14 cellular contexts compared by ENCODE assay signal in the genomic region with DNA sequence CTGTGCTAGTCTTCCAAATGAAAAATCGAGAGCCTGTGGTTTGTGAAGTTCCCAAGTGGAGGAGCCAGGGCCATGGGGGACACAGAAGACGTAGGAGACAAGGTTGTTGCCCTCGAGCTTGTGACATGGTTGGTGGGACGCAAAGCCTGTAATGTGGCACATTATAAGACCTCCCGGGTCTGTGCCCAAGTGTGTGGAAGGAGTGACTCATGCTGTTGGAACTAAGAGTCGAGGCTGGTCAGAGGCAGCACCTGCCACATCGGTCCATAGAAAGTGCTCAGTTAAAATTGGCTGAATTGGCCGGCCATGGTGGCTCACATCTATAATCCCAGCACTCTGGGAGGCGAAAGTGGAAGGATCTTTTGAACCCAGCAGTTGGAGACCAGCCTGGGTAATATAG. TPM values are rescaled to one million over a fixed set of nuclear protein-coding genes. Genes with fewer than 3 reads are reported as not detected.
A peak's percentile ranks its signal among the peaks of the same experiment; 100 is the strongest.
DNase-seq lines count a peak whose midpoint lies in the region; ATAC-seq, FAIRE-seq and TF ChIP-seq lines count a peak whose summit lies in the region.
"Had no signal": no experiment of that assay in that cellular context is flagged by ENCODE, and none has a peak within 500 bp of the region (broad histone marks: within the 10 kb centered on the region; RNA-seq: fewer than 3 reads in every experiment).

No MANE protein-coding gene starts in this region.

- H3K27ac Mint-ChIP-seq in Caco-2 (ENCODE audit: unreplicated experiment) (peak overlapping the region; percentile 29), neural crest cell (ENCODE audit: unreplicated experiment) (peak overlapping the region; percentile 63)
- H3K27ac Mint-ChIP-seq: B cell; CD4-positive, alpha-beta T cell had no signal

- 5% methylated on average over 9 of the region's 9 CpGs for WGBS in K562 (ENCODE audit: insufficient coverage, low coverage, missing lambda C conversion rate)

- H3K27me3 ChIP-seq in Caco-2 (replicated peaks; ENCODE audit: control insufficient read depth, insufficient read depth, low read length) (no peaks in the 10 kb centered on the region), K562 (ENCODE audit: control insufficient read depth in 2 of 2, insufficient read depth in 2 of 2, low read length in 2 of 2) (peaks cover 14 to 64% of the 10 kb centered on the region in 2 experiments; a peak in 4 of 5 replicates)

- no peak for ATAC-seq in K562
- no peak for ATAC-seq in HG02981 (IDR thresholded peaks at IDR 0.05; ENCODE audit: unreplicated experiment)

- no peak overlapping the region for H3K4me3 Mint-ChIP-seq in Caco-2 (ENCODE audit: unreplicated experiment)
- H3K4me3 Mint-ChIP-seq in neural crest cell, result no peak overlapping the region
- H3K4me3 Mint-ChIP-seq: B cell; CD4-positive, alpha-beta T cell; H9 had no signal

- H3K4me1 Mint-ChIP-seq in Caco-2 (ENCODE audit: low read depth, unreplicated experiment) (peaks cover 5% of the 10 kb centered on the region), neural crest cell (peaks cover 7% of the 10 kb centered on the region)
- H3K4me1 Mint-ChIP-seq: B cell had no signal

- no peak overlapping the region for H2AFZ ChIP-seq in K562 (ENCODE audit: low read depth, low read length)
- H2AFZ ChIP-seq: PC-9 had no signal

- H3K36me3 Mint-ChIP-seq in Caco-2 (ENCODE audit: insufficient read depth, unreplicated experiment) (no peaks in the 10 kb centered on the region), neural crest cell (ENCODE audit: low read depth) (no peaks in the 10 kb centered on the region)

- BruUV-seq in Caco-2 (replicated peaks; lab: Mats Ljungman, UMichigan), result no TSS peak
- BruUV-seq in K562 (replicated peaks; lab: Mats Ljungman, UMichigan), result no TSS peak

- H4K20me1 ChIP-seq in K562 (replicated peaks; ENCODE audit: control insufficient read depth, insufficient read depth, low read length), result peaks cover 11% of the 10 kb centered on the region

- CTCF ChIA-PET in Caco-2 (lab: Charles Lee) (no interaction called here), K562 (lab: Yijun Ruan, JAX; ENCODE audit: low intra/inter-chr PET ratio) (no interaction called here)

- H3K9me3 ChIP-seq in Caco-2, result no peaks in the 10 kb centered on the region
- H3K9me3 ChIP-seq in K562 (replicated peaks; ENCODE audit: control insufficient read depth, insufficient read depth, low read depth, low read length), result no peaks in the 10 kb centered on the region

- H3K9me3 Mint-ChIP-seq in Caco-2 (ENCODE audit: unreplicated experiment) (no peaks in the 10 kb centered on the region), neural crest cell (no peaks in the 10 kb centered on the region)
- H3K9me3 Mint-ChIP-seq: CD4-positive, alpha-beta T cell; H9 had no signal

- in situ Hi-C loops in K562 (cut with MboI), result no loop called here

- H3K4me2 ChIP-seq in K562 (ENCODE audit: insufficient read depth, low read length), result no peak overlapping the region
- H3K4me2 ChIP-seq: PC-9 had no signal

- DNase-seq in Caco-2 (no peak), HS-27A (ENCODE audit: low read depth) (peak; percentile 15), K562 (ENCODE audit: extremely low read depth in 1 of 4, low spot score in 3 of 4) (no peak), neural crest cell (ENCODE audit: low read depth, low spot score) (no peak), NCI-H345 (lab: John Stamatoyannopoulos, UW) (no peak), NOMO-1 treated with dmso at 0.1 percent for 144 hours (lab: John Stamatoyannopoulos, UW; ENCODE audit: unreplicated experiment) (no peak)
- DNase-seq: CD4-positive, alpha-beta T cell; H9; NCI-H1092 treated with DMSO at 0.1 percent for 48 hours; NCI-H1694 treated with DMSO at 0.1 percent for 48 hours; PC-9; SHP77 treated with DMSO at 0.1 percent for 48 hours had no signal

- no peak overlapping the region for H3K27ac ChIP-seq in K562 (ENCODE audit: extremely low read depth, low read depth, low read length)
- H3K27ac ChIP-seq: PC-9 had no signal

- TF ChIP-seq CTCF in Caco-2 (IDR thresholded peaks at IDR 0.05; ENCODE audit: insufficient read depth in 1 of 2, low read depth in 1 of 2, low read length in 1 of 2, severe bottlenecking in 1 of 2, unreplicated experiment in 1 of 2) (no peak), K562 (IDR thresholded peaks at IDR 0.05 in 2 of 3, conservative IDR thresholded peaks at IDR 0.05 in 1 of 3; ENCODE audit: insufficient read depth in 2 of 3, low read depth in 1 of 3, low read length in 3 of 3) (no peak), neural crest cell (conservative IDR thresholded peaks at IDR 0.05) (no peak)

- no peak for TF ChIP-seq EP300 in K562 (IDR thresholded peaks at IDR 0.05; ENCODE audit: low read length)

- H3K9ac ChIP-seq in K562 (ENCODE audit: insufficient read depth in 1 of 2, low read depth in 2 of 2, low read length in 2 of 2), result no peak overlapping the region

- H3K4me3 ChIP-seq in Caco-2 (ENCODE audit: low read depth, low read length), result no peak overlapping the region
- H3K4me3 ChIP-seq in K562, result no peak overlapping the region
- H3K4me3 ChIP-seq: PC-9 had no signal

- H3K79me2 ChIP-seq in K562 (ENCODE audit: control insufficient read depth, insufficient read depth, low read length), result no peaks in the 10 kb centered on the region

- no peaks in the 10 kb centered on the region for H3K9me1 ChIP-seq in K562 (ENCODE audit: control insufficient read depth, insufficient read depth, low read length)

- no peaks in the 10 kb centered on the region for H3K27me3 Mint-ChIP-seq in Caco-2 (ENCODE audit: insufficient read depth, unreplicated experiment)
- H3K27me3 Mint-ChIP-seq in neural crest cell (ENCODE audit: low read depth), result peaks cover 7% of the 10 kb centered on the region
- H3K27me3 Mint-ChIP-seq: CD4-positive, alpha-beta T cell had no signal

- no peak for FAIRE-seq in K562 (lab: Jason Lieb, UNC)

- intact Hi-C loops in Caco-2 (cut with micrococcal nuclease; ENCODE audit: unreplicated experiment) (no loop called here), K562 (cut with micrococcal nuclease) (no loop called here)

- H3K36me3 ChIP-seq in Caco-2 (ENCODE audit: control insufficient read depth, insufficient read depth, low read length) (no peaks in the 10 kb centered on the region), K562 (ENCODE audit: control insufficient read depth, insufficient read depth, low read length) (no peaks in the 10 kb centered on the region)

- TF ChIP-seq RAD21 in K562 (CRISPR knock-in tag; conservative IDR thresholded peaks at IDR 0.05 in 1 of 2, IDR thresholded peaks at IDR 0.05 in 1 of 2), result no peak

- POLR2A ChIA-PET in Caco-2 (lab: Charles Lee) (no interaction called here), K562 (lab: Yijun Ruan, JAX) (interaction anchor here (0.7 kb wide), 1 partner anchor 12 kb away, joined by 3 read pairs; no protein-coding TSS in a partner anchor)

- peaks cover 44% of the 10 kb centered on the region for H3K4me1 ChIP-seq in Caco-2
- peaks cover 14 to 20% of the 10 kb centered on the region in 2 experiments; a peak in 4 of 5 replicates for H3K4me1 ChIP-seq in K562 (replicated peaks in 1 of 2; ENCODE audit: control insufficient read depth in 2 of 2, insufficient read depth in 2 of 2, low read length in 2 of 2)

- TF ChIP-seq POLR2A in K562 (conservative IDR thresholded peaks at IDR 0.05), result no peak

TF ChIP-seq in K562, 482 proteins besides CTCF, POLR2A, EP300 and RAD21:
- TF ChIP-seq, protein P1, sequence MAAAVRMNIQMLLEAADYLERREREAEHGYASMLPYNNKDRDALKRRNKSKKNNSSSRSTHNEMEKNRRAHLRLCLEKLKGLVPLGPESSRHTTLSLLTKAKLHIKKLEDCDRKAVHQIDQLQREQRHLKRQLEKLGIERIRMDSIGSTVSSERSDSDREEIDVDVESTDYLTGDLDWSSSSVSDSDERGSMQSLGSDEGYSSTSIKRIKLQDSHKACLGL (CRISPR knock-in tag; IDR thresholded peaks at IDR 0.05; ENCODE audit: borderline replicate concordance, poor library complexity, severe bottlenecking), result no peak
- 0 out of 2 replicates have a peak, but pooled peaks have one; percentile 5 for TF ChIP-seq USF2 (CRISPR knock-in tag; IDR thresholded peaks at IDR 0.05)
TF ChIP-seq in K562: peak in this region for 1.

RNA-seq across cellular contexts. Expression of gene PODXL, which starts 27.0 kb away (rescaled TPM):
- total RNA-seq in Caco-2 (2022) (243 and 278 TPM in 2 replicates), K562 (2014; rRNA removed) (0.05 and 0.16 TPM in 2 replicates), K562 (2014; rRNA removed; fragmentation: Illumina TruSeq; extraction: Trizol) (0.07 and 0.10 TPM in 2 replicates), K562 (2015; rRNA removed; fragmentation: Illumina TruSeq; extraction: Trizol) (0.15 and 0.18 TPM in 2 replicates), K562 (2021) (0.51 and 0.67 TPM in 2 replicates), neural crest cell (21.4 and 22.5 TPM in 2 replicates)
- 0.26 and 0.39 TPM in 2 replicates for total RNA-seq in K562 (2011; cell fraction: chromatin; rRNA removed; ENCODE audit: low replicate concordance)
- total RNA-seq in K562 (2011; cell fraction: nucleolus; rRNA removed), result 0.50 and 0.79 TPM in 2 replicates
- total RNA-seq in K562 (2011; cell fraction: nucleoplasm; rRNA removed), result 0.37 and 0.76 TPM in 2 replicates
- polyA plus RNA-seq in K562 (2011; rRNA removed) (0.07 and 0.24 TPM in 2 replicates), K562 (2014; fragmentation: Illumina TruSeq; extraction: Trizol) (0.07 and 0.21 TPM in 2 replicates), K562 (2014; fragmentation: Nextera tagmentation; extraction: Ambion mirVana) (under 1 TPM; 0.01 to 0.03 TPM), K562 (2014; rRNA removed) (0.03 and 0.73 TPM in 2 replicates)
- 0.10 and 0.16 TPM in 2 replicates for polyA plus RNA-seq in K562 (2011; cell fraction: cytosol; rRNA removed)
- polyA plus RNA-seq in K562 (2011; cell fraction: nucleus; rRNA removed), result 0.38 and 0.45 TPM in 2 replicates
- 0.17 and 0.22 TPM in 2 replicates for polyA plus RNA-seq in K562 (2012)
- polyA minus RNA-seq in K562 (2011; rRNA and poly(A)+ RNA removed), result 0.24 and 0.39 TPM in 2 replicates
- 1.8 and 2.1 TPM in 2 replicates for polyA minus RNA-seq in K562 (2011; cell fraction: cytosol; rRNA and poly(A)+ RNA removed)
- polyA minus RNA-seq in K562 (2011; cell fraction: nucleus; rRNA and poly(A)+ RNA removed), result 0.54 and 0.56 TPM in 2 replicates

Comparison
In these comparisons a context has a peak if more than half of its experiments do, and no peak if none do; other contexts are left out.
1. RNA of gene PODXL, which starts 27.0 kb away (total RNA-seq): 243 to 278 TPM in Caco-2 and 21.4 to 22.5 TPM in neural crest cell; 0.05 to 0.79 TPM in K562; every median in the first group is over 10 times any median in the second.